Comparison of ENCODE assay signal across 8 cellular contexts in the genomic region with DNA sequence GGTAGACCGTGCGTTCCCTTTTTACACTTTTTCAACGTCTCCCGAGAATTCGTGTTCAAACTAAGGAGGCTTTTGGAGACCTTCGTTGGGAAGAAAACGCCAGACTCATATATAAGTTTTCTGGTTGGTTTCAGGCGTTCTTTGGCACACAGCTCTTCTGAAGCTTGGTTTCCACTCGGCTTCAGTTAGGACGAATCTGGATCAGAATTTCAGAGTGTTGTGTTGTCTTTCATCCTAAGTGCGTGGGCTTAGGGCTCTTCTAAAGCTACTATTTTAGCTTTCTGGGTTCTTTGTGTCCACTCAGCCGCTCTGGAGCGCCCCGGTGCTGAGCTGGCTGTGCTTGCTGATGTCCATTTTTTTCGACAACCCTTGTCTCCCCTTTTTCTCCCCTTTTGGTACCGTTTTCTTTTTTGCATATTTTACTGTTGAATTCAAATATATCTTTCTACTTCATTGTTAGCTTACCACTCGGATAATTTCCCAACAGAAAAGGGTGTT. TPM values are rescaled to one million over a fixed set of nuclear protein-coding genes. Genes with fewer than 3 reads are reported as not detected.
DNase-seq lines count a peak whose midpoint lies in the region; ATAC-seq and TF ChIP-seq lines count a peak whose summit lies in the region.

No MANE protein-coding gene starts in this region.

- CTCF ChIA-PET in CD4-positive, alpha-beta T cell (lab: Charles Lee), result interaction anchor here (0.9 kb wide), 1 partner anchor 11 kb away, joined by 3 read pairs; no protein-coding TSS in a partner anchor

- H3K9me3 Mint-ChIP-seq in CD4-positive, alpha-beta T cell, result peaks cover 2% of the 10 kb centered on the region
- no peaks in the 10 kb centered on the region for H3K9me3 Mint-ChIP-seq in naive B cell

- no peak for ATAC-seq in CD4-positive, alpha-beta T cell (ENCODE audit: poor library complexity)
- ATAC-seq in naive B cell (ENCODE audit: low read depth in 2 of 2) (no peak), GM21576 (IDR thresholded peaks at IDR 0.05; ENCODE audit: unreplicated experiment) (no peak), GM21717 (IDR thresholded peaks at IDR 0.05; ENCODE audit: unreplicated experiment) (no peak)

- no peaks in the 10 kb centered on the region for H3K27me3 Mint-ChIP-seq in CD4-positive, alpha-beta T cell
- H3K27me3 Mint-ChIP-seq in naive B cell, result no peaks in the 10 kb centered on the region

- H3K27ac Mint-ChIP-seq in CD4-positive, alpha-beta T cell, result peak overlapping the region; percentile 100
- peak overlapping the region; percentile 91 to 98 (median 94) for H3K27ac Mint-ChIP-seq in naive B cell

- peak overlapping the region; percentile 93 for H3K4me3 Mint-ChIP-seq in CD4-positive, alpha-beta T cell
- peak overlapping the region; percentile 86 to 99 (median 92) for H3K4me3 Mint-ChIP-seq in naive B cell

- TF ChIP-seq CTCF in CD4-positive, alpha-beta T cell (IDR thresholded peaks at IDR 0.05), result no peak

- 0% methylated on average over 14 to 17 of the region's 17 CpGs for WGBS in ectodermal cell, 2 experiments

- intact Hi-C loops in CD4-positive, alpha-beta T cell (cut with DNase I, micrococcal nuclease), result loop anchor here in 1 of 2 experiments (2.0 kb wide), 1 partner anchor 23 kb away; a partner anchor contains a TSS

- no peaks in the 10 kb centered on the region for H3K9me3 ChIP-seq in CD4-positive, alpha-beta T cell (ENCODE audit: control insufficient read depth, low read length)
- H3K9me3 ChIP-seq in ectodermal cell (ENCODE audit: control insufficient read depth, low read length), result no peaks in the 10 kb centered on the region

- peak overlapping the region; percentile 97 for H3K4me3 ChIP-seq in ectodermal cell (ENCODE audit: insufficient read depth, low read depth, low read length)

- peak overlapping the region; percentile 98 for H3K27ac ChIP-seq in CD4-positive, alpha-beta T cell (ENCODE audit: low read depth, low read length)
- peak overlapping the region; percentile 100 for H3K27ac ChIP-seq in ectodermal cell (ENCODE audit: insufficient read depth, low read depth, low read length, poor library complexity, severe bottlenecking)

- peaks cover 60% of the 10 kb centered on the region for H3K36me3 Mint-ChIP-seq in CD4-positive, alpha-beta T cell (ENCODE audit: low read depth)
- peaks cover 10 to 38% of the 10 kb centered on the region in 2 donors for H3K36me3 Mint-ChIP-seq in naive B cell

- peaks cover 15% of the 10 kb centered on the region for H3K4me1 ChIP-seq in ectodermal cell (ENCODE audit: control insufficient read depth, insufficient read depth, low read length)

- POLR2A ChIA-PET in CD4-positive, alpha-beta T cell (lab: Charles Lee), result interaction anchor here (1.1 to 5.5 kb wide), 5 partner anchors 19 to 130 kb away, joined by 3 to 88 read pairs (median 12); a partner anchor contains a TSS

- H3K4me1 Mint-ChIP-seq in CD4-positive, alpha-beta T cell (ENCODE audit: low read depth), result peaks cover 67% of the 10 kb centered on the region
- H3K4me1 Mint-ChIP-seq in naive B cell, result peaks cover 48 to 70% (median 54%) of the 10 kb centered on the region in 3 donors

- H3K27me3 ChIP-seq in CD4-positive, alpha-beta T cell (ENCODE audit: control insufficient read depth, insufficient read depth, low read length), result no peaks in the 10 kb centered on the region
- no peaks in the 10 kb centered on the region for H3K27me3 ChIP-seq in ectodermal cell (ENCODE audit: control insufficient read depth, insufficient read depth, low read length, poor library complexity, severe bottlenecking)

- peaks cover 18% of the 10 kb centered on the region for H3K36me3 ChIP-seq in ectodermal cell (ENCODE audit: control insufficient read depth, insufficient read depth, low read length)

- DNase-seq in CD4-positive, alpha-beta T cell, result no peak
- DNase-seq in NCI-H69 (lab: John Stamatoyannopoulos, UW), result peak; percentile 59
- no peak for DNase-seq in naive B cell
- DNase-seq in pons (ENCODE audit: low spot score), result no peak
- DNase-seq in stimulated activated CD4-positive, alpha-beta T cell treated with anti-CD3 and anti-CD28 coated beads, Interleukin-15, amount 100 ng/mL, for 24 hours, result no peak

RNA-seq across cellular contexts. Expression of a gene that starts 1.1 kb away (rescaled TPM):
- 1,000 to 10,000 TPM; 1,187 to 1,199 TPM for total RNA-seq in CD4-positive, alpha-beta T cell
- polyA plus RNA-seq in ectodermal cell (2013, experiment 1 of 4), result 666 TPM
- polyA plus RNA-seq in ectodermal cell (2013, experiment 2 of 4), result 703 TPM
- 464 TPM for polyA plus RNA-seq in ectodermal cell (2013, experiment 3 of 4)
- 553 TPM for polyA plus RNA-seq in ectodermal cell (2013, experiment 4 of 4)
- 100 to 1,000 TPM in 1 of 6 donors, 10 to 100 TPM in 5; 25.0 to 147 (median 45.1) TPM for polyA plus RNA-seq in naive B cell (ENCODE audit: low read depth in 6 of 6)

RNA-seq across cellular contexts. Expression of a gene that starts 23.5 kb away (rescaled TPM):
- 100 to 1,000 TPM; 102 to 103 TPM for total RNA-seq in CD4-positive, alpha-beta T cell
- polyA plus RNA-seq in ectodermal cell (2013, experiment 1 of 4), result 218 TPM
- 219 TPM for polyA plus RNA-seq in ectodermal cell (2013, experiment 2 of 4)
- polyA plus RNA-seq in ectodermal cell (2013, experiment 3 of 4), result 229 TPM
- polyA plus RNA-seq in ectodermal cell (2013, experiment 4 of 4), result 227 TPM
- 100 to 1,000 TPM; 159 to 241 (median 203) TPM for polyA plus RNA-seq in naive B cell (ENCODE audit: low read depth in 6 of 6)

RNA-seq across cellular contexts. Expression of a gene that starts 33.5 kb away (rescaled TPM):
- total RNA-seq in CD4-positive, alpha-beta T cell, result under 1 TPM; 0.28 to 0.44 TPM
- 3.4 TPM for polyA plus RNA-seq in ectodermal cell (2013, experiment 1 of 4)
- polyA plus RNA-seq in ectodermal cell (2013, experiment 2 of 4), result 3.9 TPM
- polyA plus RNA-seq in ectodermal cell (2013, experiment 3 of 4), result 3.4 TPM
- 5.8 TPM for polyA plus RNA-seq in ectodermal cell (2013, experiment 4 of 4)
- polyA plus RNA-seq in naive B cell (ENCODE audit: low read depth in 6 of 6), result under 1 TPM in 1 of 6 donors, not detected in 5; 0.36 TPM

RNA-seq across cellular contexts. Expression of a gene that starts 33.8 kb away (rescaled TPM):
- not detected for total RNA-seq in CD4-positive, alpha-beta T cell
- polyA plus RNA-seq in ectodermal cell (2013, experiment 1 of 4), result not detected
- polyA plus RNA-seq in ectodermal cell (2013, experiment 2 of 4), result 0.36 TPM
- polyA plus RNA-seq in ectodermal cell (2013, experiment 3 of 4), result 0.53 TPM
- polyA plus RNA-seq in ectodermal cell (2013, experiment 4 of 4), result 0.61 TPM
- polyA plus RNA-seq in naive B cell (ENCODE audit: low read depth in 6 of 6), result not detected

RNA-seq across cellular contexts. Expression of a gene that starts 44.7 kb away (rescaled TPM):
- total RNA-seq in CD4-positive, alpha-beta T cell, result not detected
- polyA plus RNA-seq in ectodermal cell (2013, experiment 1 of 4), result not detected
- polyA plus RNA-seq in ectodermal cell (2013, experiment 2 of 4), result not detected
- polyA plus RNA-seq in ectodermal cell (2013, experiment 3 of 4), result not detected
- not detected for polyA plus RNA-seq in ectodermal cell (2013, experiment 4 of 4)
- polyA plus RNA-seq in naive B cell (ENCODE audit: low read depth in 6 of 6), result not detected
